17 cellular contexts compared by ENCODE assay signal in the genomic region with DNA sequence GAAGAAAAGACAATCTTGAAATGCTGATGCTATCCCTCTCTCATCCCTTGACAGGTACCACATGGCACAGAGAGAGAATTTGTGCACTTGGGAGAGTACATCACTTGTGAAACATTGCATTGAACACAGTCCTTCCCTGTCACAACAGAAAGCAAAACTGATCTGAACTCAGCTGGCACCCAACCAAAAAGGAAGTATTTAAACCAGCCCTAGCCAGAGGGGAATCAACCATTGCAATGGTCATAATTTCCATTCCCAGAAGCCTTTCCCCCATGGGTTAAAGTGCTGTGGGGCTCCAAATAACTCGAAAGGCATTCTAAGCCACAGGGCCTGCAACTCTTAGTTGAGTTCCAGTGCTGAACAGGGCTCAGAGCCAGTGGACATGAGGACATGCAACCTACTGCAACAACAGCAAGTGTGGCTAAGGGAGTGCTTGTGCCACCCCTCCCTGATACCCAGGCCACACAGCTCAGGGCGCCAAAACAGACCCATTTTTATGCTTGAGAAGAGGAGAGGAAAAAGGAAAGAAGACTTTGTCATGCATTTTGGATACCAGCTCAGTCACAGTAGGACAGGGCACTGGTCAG.
A peak's percentile ranks its signal among the peaks of the same experiment; 100 is the strongest.
DNase-seq lines count a peak whose midpoint lies in the region; ATAC-seq and TF ChIP-seq lines count a peak whose summit lies in the region.
"Had no signal": no experiment of that assay in that cellular context is flagged by ENCODE, and none has a peak within 500 bp of the region (broad histone marks: within the 10 kb centered on the region; RNA-seq: fewer than 3 reads in every experiment).

No MANE protein-coding gene starts in this region.

- no peaks in the 10 kb centered on the region for H3K27me3 ChIP-seq in BLaER1 treated with 17β-estradiol and CSF1 and Interleukin-3, amounts not matched to agents 10 nM and 100 nM
- H3K27me3 ChIP-seq in PC-3 (ENCODE audit: low read length), result no peaks in the 10 kb centered on the region
- H3K27me3 ChIP-seq in Karpas-422 (ENCODE audit: low read length), result no peaks in the 10 kb centered on the region
- H3K27me3 ChIP-seq: brain microvascular endothelial cell, dorsolateral prefrontal cortex, esophagus squamous epithelium, hepatocyte had no signal

- no peak overlapping the region for H3K27ac ChIP-seq in BLaER1 treated with 17β-estradiol and CSF1 and Interleukin-3, amounts not matched to agents 10 nM and 100 nM
- no peak overlapping the region for H3K27ac ChIP-seq in PC-3 (ENCODE audit: low read length)
- no peak overlapping the region for H3K27ac ChIP-seq in Karpas-422 (ENCODE audit: low read length)
- H3K27ac ChIP-seq: brain microvascular endothelial cell, dorsolateral prefrontal cortex, esophagus squamous epithelium, hepatocyte had no signal

- H3K9me3 ChIP-seq in BLaER1 treated with 17β-estradiol and CSF1 and Interleukin-3, amounts not matched to agents 10 nM and 100 nM (replicated peaks in 1 of 11), result peaks cover 0 to 14% (median 0%) of the 10 kb centered on the region in 11 experiments; a peak in 8 of 22 replicates
- 0 out of 2 replicates have a peak, but pooled peaks cover 5% of the 10 kb centered on the region for H3K9me3 ChIP-seq in PC-3 (ENCODE audit: low read length)
- H3K9me3 ChIP-seq in Karpas-422 (ENCODE audit: low read length), result peaks cover 3% of the 10 kb centered on the region; the same call in 1 of the 2 replicates
- H3K9me3 ChIP-seq: esophagus squamous epithelium had no signal

- H3K36me3 Mint-ChIP-seq in stimulated activated memory B cell treated with anti-CD40 and anti-IgM and Interleukin-4, amounts not matched to agents 10 μg/mL and 1 μg/mL and 100 μg/mL, for 72 hours, result no peaks in the 10 kb centered on the region
- H3K36me3 Mint-ChIP-seq: activated naive CD4-positive, alpha-beta T cell treated with anti-CD3 and anti-CD28 coated beads, Interleukin-2, amount 50 U/mL, for 24 hours had no signal

- H3K4me2 ChIP-seq in BLaER1 treated with 17β-estradiol and CSF1 and Interleukin-3, amounts not matched to agents 10 nM and 100 nM, result peak overlapping the region in 10 of 11 experiments; percentile 21 to 58 (median 36); a peak in 15 of 22 replicates
- H3K4me2 ChIP-seq in PC-3 (ENCODE audit: low read length) (no peak overlapping the region), Karpas-422 (ENCODE audit: low read depth, low read length, poor library complexity, severe bottlenecking) (no peak overlapping the region)
- H3K4me2 ChIP-seq: hepatocyte had no signal

- H3F3A ChIP-seq in PC-3 (ENCODE audit: low read length, unreplicated experiment), result no peaks in the 10 kb centered on the region

- DNase-seq in PC-3, result peak; percentile 17
- peak; percentile 2 for DNase-seq in glomerular visceral epithelial cell (ENCODE audit: extremely low spot score)
- DNase-seq in Karpas-422, result no peak
- DNase-seq in G401 (ENCODE audit: low spot score), result no peak
- DNase-seq: AML-193, brain microvascular endothelial cell, dorsolateral prefrontal cortex, esophagus squamous epithelium, NCI-H1092, NCI-H2171 treated with DMSO at 0.1 percent for 48 hours, right cardiac atrium, T1000 had no signal

- no peaks in the 10 kb centered on the region for H3K4me1 Mint-ChIP-seq in stimulated activated memory B cell treated with anti-CD40 and anti-IgM and Interleukin-4, amounts not matched to agents 10 μg/mL and 1 μg/mL and 100 μg/mL, for 72 hours
- H3K4me1 Mint-ChIP-seq: activated naive CD4-positive, alpha-beta T cell treated with anti-CD3 and anti-CD28 coated beads, Interleukin-2, amount 50 U/mL, for 24 hours had no signal

- POLR2A ChIA-PET in PC-3 (lab: Charles Lee; ENCODE audit: unreplicated experiment), result no interaction called here

- intact Hi-C loops in PC-3 (cut with micrococcal nuclease), result no loop called here

- H4K20me1 ChIP-seq in BLaER1 treated with 17β-estradiol and CSF1 and Interleukin-3, amounts not matched to agents 10 nM and 100 nM, result no peaks in the 10 kb centered on the region
- H4K20me1 ChIP-seq in PC-3 (ENCODE audit: low read length) (no peaks in the 10 kb centered on the region), Karpas-422 (ENCODE audit: insufficient read depth, low read depth, low read length) (no peaks in the 10 kb centered on the region)

- CTCF ChIA-PET in PC-3 (lab: Charles Lee), result no interaction called here

- no peak overlapping the region for H3K4me3 Mint-ChIP-seq in stimulated activated memory B cell treated with anti-CD40 and anti-IgM and Interleukin-4, amounts not matched to agents 10 μg/mL and 1 μg/mL and 100 μg/mL, for 72 hours
- H3K4me3 Mint-ChIP-seq: activated naive CD4-positive, alpha-beta T cell treated with anti-CD3 and anti-CD28 coated beads, Interleukin-2, amount 50 U/mL, for 24 hours had no signal

- H3K4me3 ChIP-seq in BLaER1 treated with 17β-estradiol and CSF1 and Interleukin-3, amounts not matched to agents 10 nM and 100 nM, result no peak overlapping the region
- no peak overlapping the region for H3K4me3 ChIP-seq in PC-3 (ENCODE audit: low read length)
- no peak overlapping the region for H3K4me3 ChIP-seq in Karpas-422 (ENCODE audit: low read length)
- H3K4me3 ChIP-seq: dorsolateral prefrontal cortex, esophagus squamous epithelium, hepatocyte had no signal

- no peaks in the 10 kb centered on the region for H3K27me3 Mint-ChIP-seq in stimulated activated memory B cell treated with anti-CD40 and anti-IgM and Interleukin-4, amounts not matched to agents 10 μg/mL and 1 μg/mL and 100 μg/mL, for 72 hours
- H3K27me3 Mint-ChIP-seq: activated naive CD4-positive, alpha-beta T cell treated with anti-CD3 and anti-CD28 coated beads, Interleukin-2, amount 50 U/mL, for 24 hours had no signal

- no TSS peak for BruUV-seq in PC-3 (replicated peaks; lab: Mats Ljungman, UMichigan)

- TF ChIP-seq CTCF in PC-3 (conservative IDR thresholded peaks at IDR 0.05; ENCODE audit: low read depth, low read length), result no peak

- ATAC-seq in GM21786 (IDR thresholded peaks at IDR 0.05; ENCODE audit: unreplicated experiment) (peak; percentile 59), PC-3 (no peak)
- no peak for ATAC-seq in stimulated activated memory B cell treated with anti-CD40 and anti-IgM and Interleukin-4, amounts not matched to agents 10 μg/mL and 1 μg/mL and 100 μg/mL, for 72 hours
- ATAC-seq: right cardiac atrium had no signal

- peaks cover 0 to 10% (median 8%) of the 10 kb centered on the region in 10 experiments; a peak in 12 of 20 replicates for H3K4me1 ChIP-seq in BLaER1 treated with 17β-estradiol and CSF1 and Interleukin-3, amounts not matched to agents 10 nM and 100 nM
- H3K4me1 ChIP-seq in PC-3 (ENCODE audit: insufficient read depth, low read length), result no peaks in the 10 kb centered on the region; the same call in 1 of the 2 replicates
- H3K4me1 ChIP-seq in Karpas-422 (ENCODE audit: low read length), result no peaks in the 10 kb centered on the region
- H3K4me1 ChIP-seq: esophagus squamous epithelium had no signal

- H3K9me2 ChIP-seq in PC-3 (replicated peaks; ENCODE audit: low read length), result no peaks in the 10 kb centered on the region
- H3K9me2 ChIP-seq in Karpas-422 (replicated peaks; ENCODE audit: insufficient read depth, low read length), result no peaks in the 10 kb centered on the region

- H3K9me3 Mint-ChIP-seq in stimulated activated memory B cell treated with anti-CD40 and anti-IgM and Interleukin-4, amounts not matched to agents 10 μg/mL and 1 μg/mL and 100 μg/mL, for 72 hours, result peaks cover 15% of the 10 kb centered on the region

- in situ Hi-C loops in G401 (cut with HindIII; ENCODE audit: low sequenced_read_pairs), result no loop called here

- H3K27ac Mint-ChIP-seq in stimulated activated memory B cell treated with anti-CD40 and anti-IgM and Interleukin-4, amounts not matched to agents 10 μg/mL and 1 μg/mL and 100 μg/mL, for 72 hours, result no peak overlapping the region
- H3K27ac Mint-ChIP-seq: activated naive CD4-positive, alpha-beta T cell treated with anti-CD3 and anti-CD28 coated beads, Interleukin-2, amount 50 U/mL, for 24 hours had no signal

- no peaks in the 10 kb centered on the region for H3K36me3 ChIP-seq in BLaER1 treated with 17β-estradiol and CSF1 and Interleukin-3, amounts not matched to agents 10 nM and 100 nM
- H3K36me3 ChIP-seq in PC-3 (ENCODE audit: low read depth, low read length) (no peaks in the 10 kb centered on the region), Karpas-422 (ENCODE audit: insufficient read depth, low read length) (no peaks in the 10 kb centered on the region)
- H3K36me3 ChIP-seq: brain microvascular endothelial cell, esophagus squamous epithelium had no signal

- no peaks in the 10 kb centered on the region for H3K79me2 ChIP-seq in PC-3 (ENCODE audit: low read length)
- H3K79me2 ChIP-seq in Karpas-422 (ENCODE audit: low read length), result no peaks in the 10 kb centered on the region
- H3K79me2 ChIP-seq: hepatocyte had no signal

- H2AFZ ChIP-seq in PC-3 (ENCODE audit: low read length) (no peak overlapping the region), Karpas-422 (ENCODE audit: low read length) (no peak overlapping the region)
- H2AFZ ChIP-seq: hepatocyte had no signal

- H3K9ac ChIP-seq in BLaER1 treated with 17β-estradiol and CSF1 and Interleukin-3, amounts not matched to agents 10 nM and 100 nM, result no peak overlapping the region
- H3K9ac ChIP-seq in PC-3 (ENCODE audit: low read length), result no peak overlapping the region
- no peak overlapping the region for H3K9ac ChIP-seq in Karpas-422 (ENCODE audit: low read length)

Comparison
In these comparisons a context has a peak if more than half of its experiments do, and no peak if none do; other contexts are left out.
1. H3K4me2 ChIP-seq: peak in BLaER1 treated with 17β-estradiol and CSF1 and Interleukin-3, amounts not matched to agents 10 nM and 100 nM (10 of 11); none in PC-3 (single experiment) and Karpas-422 (single experiment).
2. DNase-seq: peak in PC-3 (single experiment) and glomerular visceral epithelial cell (single experiment); none in Karpas-422 (single experiment) and G401 (single experiment).